19 cellular contexts compared by ENCODE assay signal in the genomic region with DNA sequence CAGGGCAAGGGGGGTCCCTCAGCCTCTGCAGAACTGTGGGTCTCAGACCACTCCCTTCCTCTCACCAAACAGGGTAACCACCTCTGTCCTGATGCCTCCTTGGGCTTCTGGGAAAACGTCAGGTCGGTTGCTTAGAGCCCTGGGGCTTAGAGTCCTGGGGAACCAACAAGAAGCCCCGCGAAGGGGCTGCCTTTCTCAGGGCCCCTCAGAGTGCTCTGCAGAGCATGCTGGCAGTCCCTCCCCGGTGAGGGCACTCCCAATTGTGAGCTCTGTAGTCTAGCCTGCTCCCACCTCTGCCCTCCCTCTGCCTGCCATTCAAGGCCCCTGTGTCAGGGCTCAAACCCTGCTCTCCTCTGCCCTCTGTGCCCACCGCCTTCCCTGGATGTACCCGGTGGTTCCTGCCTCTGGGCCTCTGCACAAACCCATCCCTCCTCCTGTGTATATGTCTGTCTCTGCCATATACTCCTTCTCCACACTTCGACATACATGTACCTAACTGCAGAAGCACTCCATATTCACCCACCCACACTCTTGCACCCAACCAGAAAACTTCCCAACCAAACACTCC.
A peak's percentile ranks its signal among the peaks of the same experiment; 100 is the strongest.
DNase-seq lines count a peak whose midpoint lies in the region; ATAC-seq and TF ChIP-seq lines count a peak whose summit lies in the region.
"Had no signal": no experiment of that assay in that cellular context is flagged by ENCODE, and none has a peak within 500 bp of the region (broad histone marks: within the 10 kb centered on the region; RNA-seq: fewer than 3 reads in every experiment).

No MANE protein-coding gene starts in this region.

- H3K9me3 Mint-ChIP-seq in activated T-cell treated with anti-CD3 and anti-CD28 coated beads, Interleukin-2, amount 50 U/mL, for 4 hours = no peaks in the 10 kb centered on the region
- H3K9me3 Mint-ChIP-seq: nephron; stimulated activated naive CD8-positive, alpha-beta T cell treated with anti-CD3 and anti-CD28 coated beads, Interleukin-15, Interleukin-2, amounts not matched to agents 100 ng/mL and 50 ng/mL, for 24 hours had no signal

- no peak for TF ChIP-seq EP300 in suprapubic skin (IDR thresholded peaks at IDR 0.05)

- H3K4me1 Mint-ChIP-seq in activated T-cell treated with anti-CD3 and anti-CD28 coated beads, Interleukin-2, amount 50 U/mL, for 4 hours (ENCODE audit: low read depth) = no peaks in the 10 kb centered on the region

- POLR2A ChIA-PET in HEK293 (lab: Yijun Ruan, JAX) = no interaction called here

- H3K9me3 ChIP-seq in HEK293 (ENCODE audit: control insufficient read depth, insufficient read depth, low read depth, low read length) = no peaks in the 10 kb centered on the region
- no peaks in the 10 kb centered on the region for H3K9me3 ChIP-seq in suprapubic skin
- H3K9me3 ChIP-seq: BLaER1 treated with 17β-estradiol and CSF1 and Interleukin-3, amounts not matched to agents 10 nM and 100 nM; esophagus muscularis mucosa; gastroesophageal sphincter had no signal

- H3K36me3 ChIP-seq in HEK293 (ENCODE audit: control insufficient read depth in 2 of 2, insufficient read depth in 1 of 2, low read length in 2 of 2) (no peaks in the 10 kb centered on the region), suprapubic skin (no peaks in the 10 kb centered on the region)
- H3K36me3 ChIP-seq: BLaER1 treated with 17β-estradiol and CSF1 and Interleukin-3, amounts not matched to agents 10 nM and 100 nM; esophagus muscularis mucosa; gastroesophageal sphincter had no signal

- peak; percentile 1 for DNase-seq in activated T-cell treated with anti-CD3 and anti-CD28 coated beads, Interleukin-2, amount 50 U/mL, for 4 hours
- DNase-seq in activated T-cell treated with anti-CD3 and anti-CD28 coated beads for 4 hours (no peak), left cardiac atrium (peak; percentile 5), suprapubic skin (ENCODE audit: low spot score in 2 of 2) (peak; percentile 36 to 64), superior temporal gyrus (ENCODE audit: extremely low spot score) (no peak)
- DNase-seq in activated CD4-positive, alpha-beta T cell treated with anti-CD3 and anti-CD28 coated beads, Interleukin-2, amount 50 U/mL, for 1 hour = no peak
- DNase-seq: activated CD4-positive, CD25-positive, alpha-beta regulatory T cell; effector memory CD4-positive, alpha-beta T cell; NCI-H1105 treated with DMSO at 0.1 percent for 48 hours; stimulated activated CD4-positive, alpha-beta T cell treated with anti-CD3 and anti-CD28 coated beads, Interleukin-2, amount 100 ng/mL, for 48 hours had no signal

- no peaks in the 10 kb centered on the region for H3K36me3 Mint-ChIP-seq in activated T-cell treated with anti-CD3 and anti-CD28 coated beads, Interleukin-2, amount 50 U/mL, for 4 hours (ENCODE audit: insufficient read depth)

- H3K4me3 ChIP-seq in HEK293 (ENCODE audit: low read depth, low read length) = no peak overlapping the region
- no peak overlapping the region for H3K4me3 ChIP-seq in suprapubic skin
- H3K4me3 ChIP-seq: BLaER1 treated with 17β-estradiol and CSF1 and Interleukin-3, amounts not matched to agents 10 nM and 100 nM; esophagus muscularis mucosa; gastroesophageal sphincter had no signal

- TF ChIP-seq POLR2A in suprapubic skin (IDR thresholded peaks at IDR 0.05) = no peak

- CTCF ChIA-PET in HEK293 (lab: Yijun Ruan, JAX) = no interaction called here

- 93% methylated on average over 8 of the region's 8 CpGs for WGBS in suprapubic skin

- ATAC-seq in activated T-cell treated with anti-CD3 and anti-CD28 coated beads, Interleukin-2, amount 50 U/mL, for 4 hours = no peak
- ATAC-seq in left cardiac atrium (no peak), HG02870 (IDR thresholded peaks at IDR 0.05; ENCODE audit: unreplicated experiment) (no peak)
- ATAC-seq: gastroesophageal sphincter, HCT116, Panc1 had no signal

- no peak overlapping the region for H3K27ac ChIP-seq in HEK293 (ENCODE audit: extremely low read depth, low read depth, low read length)
- no peak overlapping the region for H3K27ac ChIP-seq in suprapubic skin
- H3K27ac ChIP-seq: BLaER1 treated with 17β-estradiol and CSF1 and Interleukin-3, amounts not matched to agents 10 nM and 100 nM; esophagus muscularis mucosa; gastroesophageal sphincter had no signal

- H3K4me3 Mint-ChIP-seq in activated T-cell treated with anti-CD3 and anti-CD28 coated beads, Interleukin-2, amount 50 U/mL, for 4 hours = no peak overlapping the region
- H3K4me3 Mint-ChIP-seq: nephron; stimulated activated naive CD8-positive, alpha-beta T cell treated with anti-CD3 and anti-CD28 coated beads, Interleukin-15, Interleukin-2, amounts not matched to agents 100 ng/mL and 50 ng/mL, for 24 hours had no signal

- no peaks in the 10 kb centered on the region for H3K4me1 ChIP-seq in HEK293 (ENCODE audit: control insufficient read depth, insufficient read depth, low read length)
- H3K4me1 ChIP-seq in suprapubic skin = peaks cover 3% of the 10 kb centered on the region
- H3K4me1 ChIP-seq: esophagus muscularis mucosa, gastroesophageal sphincter had no signal

- intact Hi-C loops in left cardiac atrium (cut with DNase I) = no loop called here

- no peak for TF ChIP-seq CTCF in HEK293 (tag by site-specific recombination; IDR thresholded peaks at IDR 0.05)
- TF ChIP-seq CTCF in suprapubic skin (IDR thresholded peaks at IDR 0.05) = no peak

- H3K27me3 Mint-ChIP-seq in activated T-cell treated with anti-CD3 and anti-CD28 coated beads, Interleukin-2, amount 50 U/mL, for 4 hours (ENCODE audit: low read depth) = peaks cover 3% of the 10 kb centered on the region
- H3K27me3 Mint-ChIP-seq: stimulated activated naive CD8-positive, alpha-beta T cell treated with anti-CD3 and anti-CD28 coated beads, Interleukin-15, Interleukin-2, amounts not matched to agents 100 ng/mL and 50 ng/mL, for 24 hours had no signal

- H3K27me3 ChIP-seq in suprapubic skin = no peaks in the 10 kb centered on the region
- H3K27me3 ChIP-seq: esophagus muscularis mucosa, gastroesophageal sphincter had no signal

TF ChIP-seq in HEK293, 187 proteins besides CTCF, POLR2A, EP300 and RAD21:
- TF ChIP-seq ZSCAN18 (tag by site-specific recombination; IDR thresholded peaks at IDR 0.05) (no peak), ZNF747 (tag by site-specific recombination; IDR thresholded peaks at IDR 0.05) (0 out of 2 replicates have a peak, but pooled peaks have one; percentile 30)
TF ChIP-seq in HEK293: peak in this region for 1.

Comparison
In these comparisons a context has a peak if more than half of its experiments do, and no peak if none do; other contexts are left out.
1. DNase-seq: peak in activated T-cell treated with anti-CD3 and anti-CD28 coated beads, Interleukin-2, amount 50 U/mL, for 4 hours (single experiment), left cardiac atrium (single experiment) and suprapubic skin (2 of 2); none in activated T-cell treated with anti-CD3 and anti-CD28 coated beads for 4 hours (single experiment), superior temporal gyrus (single experiment) and activated CD4-positive, alpha-beta T cell treated with anti-CD3 and anti-CD28 coated beads, Interleukin-2, amount 50 U/mL, for 1 hour (single experiment).